In the genomic region with DNA sequence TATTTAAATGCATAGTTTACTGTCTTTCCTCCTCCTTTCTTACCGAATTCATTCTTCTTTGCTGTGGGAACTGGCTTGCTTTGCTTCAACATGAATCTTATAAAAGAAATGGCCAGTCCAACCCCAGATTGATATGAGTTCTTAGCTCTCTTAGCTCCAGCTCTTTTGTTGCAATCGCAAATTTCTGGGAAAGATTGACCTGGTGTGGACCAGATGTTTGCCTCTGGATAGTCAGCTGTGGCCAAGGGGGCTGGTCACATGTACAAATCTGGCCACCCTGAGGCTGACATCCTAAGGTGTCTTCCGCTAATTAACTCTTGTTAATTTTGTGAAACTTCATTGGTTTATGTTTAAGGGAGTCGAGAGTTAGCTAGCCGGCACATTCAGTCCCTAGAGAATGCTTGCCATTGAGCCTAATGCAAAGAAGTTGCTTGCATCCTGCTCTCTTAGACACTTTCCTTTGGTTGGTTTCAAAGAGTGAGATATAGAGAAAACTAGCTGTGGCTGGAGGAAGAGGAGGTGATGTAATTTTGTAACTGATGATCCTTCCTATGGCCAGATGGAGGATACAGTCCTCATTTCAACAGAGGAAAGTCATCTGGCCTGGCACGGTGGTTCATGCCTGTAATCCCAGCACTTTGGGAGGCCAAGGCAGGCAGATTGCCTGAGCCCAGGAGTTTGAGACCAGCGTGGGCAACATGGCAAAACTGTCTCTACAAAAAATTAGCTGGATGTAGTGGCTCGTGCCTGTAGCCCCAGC, we compare ENCODE assay signal across 29 cellular contexts.
"Had no signal": no experiment of that assay in that cellular context is flagged by ENCODE, and none has a peak within 500 bp of the region (broad histone marks: within the 10 kb centered on the region; RNA-seq: fewer than 3 reads in every experiment).

No MANE protein-coding gene starts in this region.

- H3K27ac ChIP-seq: body of pancreas, breast epithelium had no signal

- H3K4me3 ChIP-seq: body of pancreas, breast epithelium, MG63 had no signal

- DNase-seq: activated CD4-positive, alpha-beta T cell treated with anti-CD3 and anti-CD28 coated beads, Interleukin-2, amount 10 ng/mL, durations not matched to agents 24 days and 14 days; activated CD4-positive, alpha-beta T cell treated with anti-CD3 and anti-CD28 coated beads, Interleukin-2, amount 50 U/mL, for 4 hours; activated CD8-positive, alpha-beta T cell treated with anti-CD3 and anti-CD28 coated beads for 36 hours; activated effector memory CD4-positive, alpha-beta T cell treated with anti-CD3 and anti-CD28 coated beads, Interleukin-2, amount 50 U/mL, for 16 hours; activated naive CD4-positive, alpha-beta T cell; activated naive CD4-positive, alpha-beta T cell treated with anti-CD3 and anti-CD28 coated beads, Interleukin-2, amount 50 U/mL, for 16 hours; activated naive CD8-positive, alpha-beta T cell treated with anti-CD3 and anti-CD28 coated beads for 36 hours; activated T-cell treated with anti-CD3 and anti-CD28 coated beads, Interleukin-2, amount 50 U/mL, for 1 hour; activated T-cell treated with anti-CD3 and anti-CD28 coated beads, Interleukin-2, amount 50 U/mL, for 72 hours; body of pancreas; central memory CD4-positive, alpha-beta T cell; Kasumi-1; KG1; MG63; NCI-H1048; NCI-H1105 treated with DMSO at 0.1 percent for 48 hours; NCI-H1436; NCI-H1694; NCI-H1930; NCI-H345; NCI-H524 treated with DMSO at 0.1 percent for 48 hours; SIG-M5; SW 1271; T-helper 1 cell; T-helper 2 cell; T-helper 9 cell had no signal

- H3K27me3 ChIP-seq: body of pancreas, breast epithelium, MG63 had no signal

- ATAC-seq: activated CD8-positive, alpha-beta T cell treated with anti-CD3 and anti-CD28 coated beads for 36 hours; activated T-cell treated with anti-CD3 and anti-CD28 coated beads, Interleukin-2, amount 50 U/mL, for 72 hours; activated T-helper 17 cell treated with anti-CD3 and anti-CD28 coated beads, Interleukin-2, amount 50 U/mL, for 72 hours; body of pancreas; Panc1 had no signal

- H3K4me1 ChIP-seq: body of pancreas, breast epithelium had no signal

- H3K36me3 ChIP-seq: breast epithelium, MG63 had no signal

- H3K9me3 ChIP-seq: body of pancreas, breast epithelium, MG63 had no signal
